In the genomic region with DNA sequence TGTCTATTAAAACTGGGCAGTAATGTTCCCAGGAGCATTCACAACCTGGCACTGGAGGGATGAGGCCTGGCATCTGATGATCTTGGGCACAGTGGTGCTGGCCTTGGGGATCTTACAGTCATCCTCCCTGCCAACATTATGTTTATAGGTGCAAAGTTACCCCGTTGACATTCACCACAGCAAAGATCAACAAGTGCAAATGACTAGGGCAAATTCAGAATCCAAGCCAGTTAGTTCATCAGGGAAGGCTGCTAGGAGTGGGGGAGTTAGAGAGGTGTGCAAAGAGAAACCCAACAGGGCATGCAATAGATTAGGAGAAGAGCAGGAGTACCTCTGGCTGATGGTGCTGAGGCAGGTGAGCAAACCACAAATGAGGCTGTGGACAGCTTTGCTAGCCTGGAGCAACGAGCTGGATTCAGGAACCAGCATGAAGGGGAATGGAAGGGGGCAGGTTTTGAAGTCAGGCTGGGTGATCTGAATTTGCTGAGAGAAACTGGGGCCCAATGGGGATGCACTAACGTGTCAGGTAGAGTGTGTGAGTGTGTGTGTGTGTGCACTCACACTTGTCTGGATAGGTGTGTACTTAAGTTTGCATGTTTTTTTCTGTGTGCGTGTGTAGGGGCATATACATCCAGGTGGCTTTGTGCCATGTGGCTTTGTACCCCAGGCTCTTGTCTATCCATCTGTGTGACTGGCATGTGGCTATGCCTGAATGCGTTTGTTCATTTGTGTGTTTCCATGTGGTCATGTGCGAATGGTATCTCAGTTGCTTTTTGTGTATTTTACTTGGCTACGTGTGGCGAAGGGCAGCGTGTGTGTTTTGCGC, we compare ENCODE assay signal across 1 cellular context.
TF ChIP-seq lines count a peak whose summit lies in the region.

No MANE protein-coding gene starts in this region.

TF ChIP-seq in GM23338, 12 proteins besides CTCF, POLR2A, EP300 and RAD21:
- TF ChIP-seq, protein P1, sequence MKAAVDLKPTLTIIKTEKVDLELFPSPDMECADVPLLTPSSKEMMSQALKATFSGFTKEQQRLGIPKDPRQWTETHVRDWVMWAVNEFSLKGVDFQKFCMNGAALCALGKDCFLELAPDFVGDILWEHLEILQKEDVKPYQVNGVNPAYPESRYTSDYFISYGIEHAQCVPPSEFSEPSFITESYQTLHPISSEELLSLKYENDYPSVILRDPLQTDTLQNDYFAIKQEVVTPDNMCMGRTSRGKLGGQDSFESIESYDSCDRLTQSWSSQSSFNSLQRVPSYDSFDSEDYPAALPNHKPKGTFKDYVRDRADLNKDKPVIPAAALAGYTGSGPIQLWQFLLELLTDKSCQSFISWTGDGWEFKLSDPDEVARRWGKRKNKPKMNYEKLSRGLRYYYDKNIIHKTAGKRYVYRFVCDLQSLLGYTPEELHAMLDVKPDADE (IDR thresholded peaks at IDR 0.05) = no peak
- no peak for TF ChIP-seq CREB1 (CRISPR knock-in tag; IDR thresholded peaks at IDR 0.05; ENCODE audit: low read depth)
- TF ChIP-seq ZNF114 (CRISPR knock-in tag; IDR thresholded peaks at IDR 0.05) = no peak
